ENCODE assay signal across 7 cellular contexts in the genomic region with DNA sequence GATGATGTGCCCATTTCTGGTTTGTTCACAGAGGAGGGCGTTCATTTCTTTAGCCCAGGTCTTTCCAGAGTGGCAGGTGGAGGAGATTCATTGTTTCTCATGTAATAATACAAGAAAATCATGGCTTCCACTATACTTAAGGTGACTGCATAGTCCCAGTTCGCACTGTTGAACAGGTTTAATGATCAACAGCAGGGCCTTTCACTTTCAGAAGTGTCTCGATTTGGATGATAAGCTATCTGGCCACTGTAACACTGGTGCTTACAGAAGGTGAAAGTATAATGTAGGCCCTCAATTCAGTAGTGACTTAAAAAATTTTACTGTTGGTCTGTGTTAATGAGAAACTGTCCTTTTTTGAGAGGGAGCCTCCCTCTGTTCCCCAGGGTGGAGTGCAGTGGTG. TPM values are rescaled to one million over a fixed set of nuclear protein-coding genes. Genes with fewer than 3 reads are reported as not detected.
DNase-seq lines count a peak whose midpoint lies in the region; ATAC-seq and TF ChIP-seq lines count a peak whose summit lies in the region.

No MANE protein-coding gene starts in this region.

- peaks cover 44 to 57% (median 56%) of the 10 kb centered on the region in 3 donors for H3K4me1 Mint-ChIP-seq in T-cell

- peaks cover 13% of the 10 kb centered on the region for H3K36me3 Mint-ChIP-seq in T-cell

- no peaks in the 10 kb centered on the region for H3K27me3 ChIP-seq in right lobe of liver

- H3K9me3 ChIP-seq in right lobe of liver: no peaks in the 10 kb centered on the region

- H3K4me3 ChIP-seq in right lobe of liver: peak overlapping the region; percentile 89 to 93 (median 91)

- H3K9me3 Mint-ChIP-seq in T-cell: no peaks in the 10 kb centered on the region

- H3K27me3 Mint-ChIP-seq in T-cell: no peaks in the 10 kb centered on the region

- no peak for TF ChIP-seq POLR2A in right lobe of liver (IDR thresholded peaks at IDR 0.05)

- WGBS in right lobe of liver (ENCODE audit: insufficient coverage, low coverage, low lambda C conversion rate, missing lambda C conversion rate): 23% methylated on average over 3 of the region's 3 CpGs

- H3K4me3 Mint-ChIP-seq in T-cell: peak overlapping the region; percentile 93 to 99 (median 96)

- peaks cover 0 to 30% (median 9%) of the 10 kb centered on the region in 4 donors for H3K4me1 ChIP-seq in right lobe of liver

- peaks cover 0 to 28% (median 0%) of the 10 kb centered on the region in 4 donors for H3K36me3 ChIP-seq in right lobe of liver

- no peak for DNase-seq in T-cell
- no peak for DNase-seq in right lobe of liver
- DNase-seq in head of caudate nucleus: no peak
- DNase-seq in NCI-H2227 treated with DMSO at 0.1 percent for 48 hours (lab: John Stamatoyannopoulos, UW): no peak
- DNase-seq in NCI-H2171 treated with DMSO at 0.1 percent for 48 hours (lab: John Stamatoyannopoulos, UW): no peak

- no peak for TF ChIP-seq CTCF in right lobe of liver (IDR thresholded peaks at IDR 0.05)

- ATAC-seq in GM18867 (IDR thresholded peaks at IDR 0.05; ENCODE audit: unreplicated experiment) (peak; percentile 45), HG02642 (IDR thresholded peaks at IDR 0.05; ENCODE audit: poor library complexity, unreplicated experiment) (peak; percentile 46), T-cell (replicated peaks in 1 of 4) (no peak), right lobe of liver (peak; percentile 12 to 47 (median 28))

- peak overlapping the region; percentile 57 to 94 (median 88) for H3K27ac ChIP-seq in right lobe of liver

- CTCF ChIA-PET in T-cell (lab: Charles Lee): interaction anchor here (0.7 to 1.6 kb wide), 6 partner anchors 10 to 199 kb away, joined by 3 to 4 read pairs (median 4); a partner anchor contains a TSS

- POLR2A ChIA-PET in T-cell (lab: Charles Lee): no interaction called here

- peak overlapping the region; percentile 90 to 91 for H3K27ac Mint-ChIP-seq in T-cell

- intact Hi-C loops in right lobe of liver (cut with DNase I) (no loop called here), head of caudate nucleus (cut with DNase I) (loop anchor here (5.0 to 10.0 kb wide), 2 partner anchors 83 to 310 kb away; a partner anchor contains a TSS)

RNA-seq across cellular contexts. Expression of a gene that starts 1.4 kb away (rescaled TPM):
- 10 to 100 TPM; 46.9 to 57.4 (median 51.0) TPM for total RNA-seq in T-cell
- total RNA-seq in right lobe of liver: 10 to 100 TPM; 16.8 to 24.5 (median 21.9) TPM

RNA-seq across cellular contexts. Expression of a gene that starts 51.6 kb away (rescaled TPM):
- total RNA-seq in T-cell (10 to 100 TPM; 63.1 to 99.2 (median 65.3) TPM), right lobe of liver (10 to 100 TPM; 41.3 to 59.5 (median 50.4) TPM)

Comparison
In these comparisons a context has a peak if more than half of its experiments do, and no peak if none do; other contexts are left out.
1. ATAC-seq: peak in GM18867 (single experiment), HG02642 (single experiment) and right lobe of liver (4 of 4); none in T-cell (0 of 4).